Comparison of ENCODE assay signal across 8 cellular contexts in genomic region chr11:66467756-66468155, GRCh38. TPM values are rescaled to one million over a fixed set of nuclear protein-coding genes. Genes with fewer than 3 reads are reported as not detected.
A peak's percentile ranks its signal among the peaks of the same experiment; 100 is the strongest.
DNase-seq lines count a peak whose midpoint lies in the region; ATAC-seq and TF ChIP-seq lines count a peak whose summit lies in the region.

No MANE protein-coding gene starts in this region.

- H3K4me3 ChIP-seq in WI38 (ENCODE audit: low read depth, low read length) (peak overlapping the region; percentile 62), skin epidermis (peak overlapping the region in 5 of 7 experiments; percentile 50 to 80 (median 65))

- DNase-seq in COLO668 (lab: John Stamatoyannopoulos, UW; ENCODE audit: unreplicated experiment) (peak; percentile 76), glutamatergic neuron (no peak), NCI-H1694 (lab: John Stamatoyannopoulos, UW) (no peak), GM10248 (ENCODE audit: extremely low spot score) (no peak)

- TF ChIP-seq CTCF in WI38 (IDR thresholded peaks at IDR 0.05; ENCODE audit: low read depth, low read length), result no peak
- no peak for TF ChIP-seq CTCF in glutamatergic neuron (IDR thresholded peaks at IDR 0.05; ENCODE audit: partially characterized antibody, unreplicated experiment)
- TF ChIP-seq CTCF in GM10248 (IDR thresholded peaks at IDR 0.05; ENCODE audit: control extremely low read depth, extremely low read depth, low read depth, missing control alignments), result no peak

- no peak for ATAC-seq in HG03521 (IDR thresholded peaks at IDR 0.05; ENCODE audit: unreplicated experiment)

- peaks cover 0 to 2% (median 0%) of the 10 kb centered on the region in 3 donors for H3K9me3 Mint-ChIP-seq in IgD-negative memory B cell
- peaks cover 7% of the 10 kb centered on the region for H3K9me3 Mint-ChIP-seq in glutamatergic neuron (ENCODE audit: unreplicated experiment)

- H3K27me3 Mint-ChIP-seq in IgD-negative memory B cell (no peaks in the 10 kb centered on the region), glutamatergic neuron (ENCODE audit: unreplicated experiment) (peaks cover 7% of the 10 kb centered on the region)

- peak overlapping the region; percentile 83 to 91 (median 88) for H3K4me3 Mint-ChIP-seq in IgD-negative memory B cell
- H3K4me3 Mint-ChIP-seq in glutamatergic neuron (ENCODE audit: unreplicated experiment), result peak overlapping the region; percentile 87

- H3K36me3 Mint-ChIP-seq in IgD-negative memory B cell, result peaks cover 2% of the 10 kb centered on the region
- no peaks in the 10 kb centered on the region for H3K36me3 Mint-ChIP-seq in glutamatergic neuron (ENCODE audit: unreplicated experiment)

- peaks cover 15 to 18% (median 18%) of the 10 kb centered on the region in 3 donors for H3K4me1 Mint-ChIP-seq in IgD-negative memory B cell
- peaks cover 8% of the 10 kb centered on the region for H3K4me1 Mint-ChIP-seq in glutamatergic neuron (ENCODE audit: low read depth, unreplicated experiment)

- H3K27ac ChIP-seq in skin epidermis, result peak overlapping the region in 7 of 21 experiments; percentile 32 to 81 (median 75)

- CTCF ChIA-PET in GM10248 (lab: Yijun Ruan, JAX), result interaction anchor here (1.5 to 8.3 kb wide), 4 partner anchors 11 to 211 kb away, joined by 5 to 83 read pairs (median 6); partner anchors contain the start of genes DPP3 and RBM4B

- H3K27ac Mint-ChIP-seq in IgD-negative memory B cell, result peak overlapping the region in 1 of 3 donors; percentile 16
- no peak overlapping the region for H3K27ac Mint-ChIP-seq in glutamatergic neuron (ENCODE audit: unreplicated experiment)

- POLR2A ChIA-PET in GM10248 (lab: Yijun Ruan, JAX), result no interaction called here

RNA-seq across cellular contexts. Expression of gene PELI3, which starts 1.1 kb away (rescaled TPM):
- polyA plus RNA-seq in IgD-negative memory B cell, result 4.3 TPM
- total RNA-seq in glutamatergic neuron (ENCODE audit: unreplicated experiment), result 7.7 TPM

RNA-seq across cellular contexts. Expression of gene DPP3, which starts 12.5 kb away (rescaled TPM):
- polyA plus RNA-seq in IgD-negative memory B cell, result 24.5 TPM
- total RNA-seq in glutamatergic neuron (ENCODE audit: unreplicated experiment), result 72.0 TPM

RNA-seq across cellular contexts. Expression of gene MRPL11, which starts 29.1 kb away (rescaled TPM):
- polyA plus RNA-seq in IgD-negative memory B cell, result 92.2 TPM
- 27.5 TPM for total RNA-seq in glutamatergic neuron (ENCODE audit: unreplicated experiment)

RNA-seq across cellular contexts. Expression of gene BBS1, which starts 42.7 kb away (rescaled TPM):
- 10.3 TPM for polyA plus RNA-seq in IgD-negative memory B cell
- total RNA-seq in glutamatergic neuron (ENCODE audit: unreplicated experiment), result 37.3 TPM

RNA-seq across cellular contexts. Expression of gene NPAS4, which starts 46.9 kb away (rescaled TPM):
- not detected for polyA plus RNA-seq in IgD-negative memory B cell
- total RNA-seq in glutamatergic neuron (ENCODE audit: unreplicated experiment), result 0.78 TPM
